ENCODE assay signal across 8 cellular contexts in genomic region chr14:93906341-93907329, GRCh38. TPM values are rescaled to one million over a fixed set of nuclear protein-coding genes. Genes with fewer than 3 reads are reported as not detected.
DNase-seq lines count a peak whose midpoint lies in the region; ATAC-seq, FAIRE-seq and TF ChIP-seq lines count a peak whose summit lies in the region.

No MANE protein-coding gene starts in this region.

- no peak overlapping the region for H2BK5ac ChIP-seq in H1 (ENCODE audit: low read depth, low read length)

- no peaks in the 10 kb centered on the region for H3K79me1 ChIP-seq in H1 (ENCODE audit: low read depth, low read length)

- H3K36me3 Mint-ChIP-seq in activated CD4-positive, alpha-beta T cell treated with anti-CD3 and anti-CD28 coated beads, Interleukin-2, amount 10 ng/mL, durations not matched to agents 7 days and 5 days (ENCODE audit: low read depth) = no peaks in the 10 kb centered on the region

- H3K56ac ChIP-seq in H1 (replicated peaks; ENCODE audit: insufficient read length, low read depth, low read length) = no peak overlapping the region

- no peak for TF ChIP-seq POLR2A in H1 (IDR thresholded peaks at IDR 0.05; ENCODE audit: control extremely low read depth in 1 of 2, low read depth in 2 of 2, low read length in 2 of 2)
- no peak for TF ChIP-seq POLR2A in suprapubic skin (IDR thresholded peaks at IDR 0.05)

- no peaks in the 10 kb centered on the region for H3K9me3 Mint-ChIP-seq in activated CD4-positive, alpha-beta T cell treated with anti-CD3 and anti-CD28 coated beads, Interleukin-2, amount 10 ng/mL, durations not matched to agents 7 days and 5 days

- H3K36me3 ChIP-seq in H1 (ENCODE audit: control insufficient read depth in 2 of 4, insufficient read depth in 4 of 4, low read length in 3 of 4) (no peaks in the 10 kb centered on the region), suprapubic skin (no peaks in the 10 kb centered on the region)

- H3K27ac Mint-ChIP-seq in activated CD4-positive, alpha-beta T cell treated with anti-CD3 and anti-CD28 coated beads, Interleukin-2, amount 10 ng/mL, durations not matched to agents 7 days and 5 days = no peak overlapping the region

- H3K4me1 ChIP-seq in H1 (replicated peaks in 1 of 4; ENCODE audit: control insufficient read depth in 3 of 4, insufficient read depth in 4 of 4, low read length in 3 of 4) (peaks cover 0 to 7% (median 3%) of the 10 kb centered on the region in 4 experiments; a peak in 4 of 7 replicates), suprapubic skin (peaks cover 2% of the 10 kb centered on the region)

- CTCF ChIA-PET in activated CD4-positive, alpha-beta T cell treated with anti-CD3 and anti-CD28 coated beads, Interleukin-2, amount 10 ng/mL, durations not matched to agents 7 days and 5 days (lab: Charles Lee) = interaction anchor here (0.6 to 1.1 kb wide), 2 partner anchors 33 to 1261 kb away, joined by 3 to 4 read pairs; no protein-coding TSS in a partner anchor
- CTCF ChIA-PET in H1 (lab: Charles Lee; ENCODE audit: partially characterized antibody) = interaction anchor here (0.8 to 12.9 kb wide), 28 partner anchors 9 to 262 kb away, joined by 3 to 149 read pairs (median 4); partner anchors contain the start of gene PRIMA1

- no peak overlapping the region; the same call in 1 of the 2 replicates for H2BK20ac ChIP-seq in H1 (ENCODE audit: low read length)

- no peaks in the 10 kb centered on the region for H3K79me2 ChIP-seq in H1 (ENCODE audit: control insufficient read depth in 1 of 2, insufficient read depth in 2 of 2, low read length in 2 of 2)

- no peak overlapping the region for H3K4me2 ChIP-seq in H1 (ENCODE audit: insufficient read depth in 1 of 2, low read depth in 2 of 2, low read length in 2 of 2)

- H4K91ac ChIP-seq in H1 (replicated peaks; ENCODE audit: insufficient read length, low read length) = no peak overlapping the region

- no peak for TF ChIP-seq EP300 in H1 (IDR thresholded peaks at IDR 0.05; ENCODE audit: borderline replicate concordance in 1 of 2, low read depth in 2 of 2, low read length in 2 of 2)
- no peak for TF ChIP-seq EP300 in suprapubic skin (IDR thresholded peaks at IDR 0.05)

- no peak overlapping the region for H3K4me3 Mint-ChIP-seq in activated CD4-positive, alpha-beta T cell treated with anti-CD3 and anti-CD28 coated beads, Interleukin-2, amount 10 ng/mL, durations not matched to agents 7 days and 5 days

- no peak overlapping the region for H3K14ac ChIP-seq in H1 (ENCODE audit: insufficient read length)

- no peak overlapping the region for H4K5ac ChIP-seq in H1 (ENCODE audit: insufficient read length, low read depth, low read length)

- H4K20me1 ChIP-seq in H1 (replicated peaks in 1 of 2; ENCODE audit: control insufficient read depth in 1 of 2, insufficient read depth in 2 of 2, low read length in 2 of 2) = no peaks in the 10 kb centered on the region

- H3K23me2 ChIP-seq in H1 (ENCODE audit: low read depth, low read length) = no peaks in the 10 kb centered on the region; the same call in 1 of the 2 replicates

- no peak overlapping the region for H3K23ac ChIP-seq in H1 (ENCODE audit: insufficient read length)

- no peaks in the 10 kb centered on the region; a peak in 1 of 7 replicates for H3K27me3 ChIP-seq in H1 (replicated peaks in 1 of 4; ENCODE audit: control insufficient read depth in 3 of 4, extremely low read depth in 1 of 4, insufficient read depth in 3 of 4, low read length in 3 of 4)
- H3K27me3 ChIP-seq in suprapubic skin = peaks cover 20% of the 10 kb centered on the region

- H3K4me3 ChIP-seq in H1 (ENCODE audit: extremely low read depth in 1 of 4, insufficient read depth in 2 of 4, low read depth in 3 of 4, low read length in 4 of 4) = no peak overlapping the region
- no peak overlapping the region for H3K4me3 ChIP-seq in suprapubic skin

- ATAC-seq in HG02759 (IDR thresholded peaks at IDR 0.05; ENCODE audit: unreplicated experiment) (peak; percentile 76), HG03442 (IDR thresholded peaks at IDR 0.05; ENCODE audit: unreplicated experiment) (no peak)

- peaks cover 12% of the 10 kb centered on the region for H3K27me3 Mint-ChIP-seq in activated CD4-positive, alpha-beta T cell treated with anti-CD3 and anti-CD28 coated beads, Interleukin-2, amount 10 ng/mL, durations not matched to agents 7 days and 5 days

- no peak overlapping the region for H2BK120ac ChIP-seq in H1 (replicated peaks; ENCODE audit: low read depth, low read length)

- no peak overlapping the region for H3K27ac ChIP-seq in H1 (ENCODE audit: low read depth, low read length)
- H3K27ac ChIP-seq in suprapubic skin = no peak overlapping the region

- no peak overlapping the region; the same call in 1 of the 2 replicates for H2BK12ac ChIP-seq in H1 (ENCODE audit: low read depth, low read length)

- H3K4ac ChIP-seq in H1 (replicated peaks; ENCODE audit: insufficient read length, low read depth, low read length) = no peak overlapping the region

- H3K18ac ChIP-seq in H1 (ENCODE audit: extremely low read depth, low read length) = no peak overlapping the region

- no peak overlapping the region for H3K9ac ChIP-seq in H1 (replicated peaks in 1 of 4; ENCODE audit: extremely low read depth in 1 of 4, low read depth in 3 of 4, low read length in 3 of 4)

- TF ChIP-seq RAD21 in H1 (IDR thresholded peaks at IDR 0.05 in 1 of 2, conservative IDR thresholded peaks at IDR 0.05 in 1 of 2; ENCODE audit: low read depth in 2 of 2, low read length in 2 of 2) = peak; percentile 90

- peaks cover 4% of the 10 kb centered on the region for H3K4me1 Mint-ChIP-seq in activated CD4-positive, alpha-beta T cell treated with anti-CD3 and anti-CD28 coated beads, Interleukin-2, amount 10 ng/mL, durations not matched to agents 7 days and 5 days

- POLR2A ChIA-PET in activated CD4-positive, alpha-beta T cell treated with anti-CD3 and anti-CD28 coated beads, Interleukin-2, amount 10 ng/mL, durations not matched to agents 7 days and 5 days (lab: Charles Lee) = no interaction called here
- POLR2A ChIA-PET in H1 (lab: Charles Lee; ENCODE audit: partially characterized antibody) = no interaction called here

- 64% methylated on average over 14 of the region's 15 CpGs; no CpG with 5 or more reads in 1 of the 2 experiments for WGBS in H1 (ENCODE audit: extremely low coverage in 1 of 2, insufficient coverage in 1 of 2, insufficient read length in 1 of 2, insufficient replicate concordance in 2 of 2, low coverage in 1 of 2, low lambda C conversion rate in 2 of 2, missing lambda C conversion rate in 1 of 2), 2 experiments
- WGBS in suprapubic skin = 54% methylated on average over 15 of the region's 15 CpGs

- peak; percentile 58 for FAIRE-seq in H1 (lab: Jason Lieb, UNC)

- no peak overlapping the region for H2AK5ac ChIP-seq in H1 (ENCODE audit: low read depth, low read length)

- DNase-seq in GDM1 (lab: John Stamatoyannopoulos, UW) (peak; percentile 11), NCI-H345 treated with DMSO at 0.1 percent for 48 hours (lab: John Stamatoyannopoulos, UW; ENCODE audit: unreplicated experiment) (peak; percentile 66), H1 (ENCODE audit: low read depth in 1 of 2, low spot score in 2 of 2) (peak; percentile 47 to 87), mucosa of gallbladder (ENCODE audit: low spot score) (peak; percentile 51), suprapubic skin (ENCODE audit: low spot score in 2 of 2) (no peak)
- peak; percentile 73 for DNase-seq in activated CD4-positive, alpha-beta T cell treated with anti-CD3 and anti-CD28 coated beads, Interleukin-2, amount 10 ng/mL, durations not matched to agents 7 days and 5 days

- no peaks in the 10 kb centered on the region for H3K9me3 ChIP-seq in H1 (ENCODE audit: insufficient read depth in 2 of 2, low read depth in 1 of 2, low read length in 1 of 2)
- no peaks in the 10 kb centered on the region for H3K9me3 ChIP-seq in suprapubic skin

- peak overlapping the region; percentile 89; the same call in 1 of the 2 replicates for H2AFZ ChIP-seq in H1 (ENCODE audit: low read length)

- H2BK15ac ChIP-seq in H1 (ENCODE audit: low read length) = peak overlapping the region; percentile 66; the same call in 1 of the 2 replicates

- 0 out of 2 replicates have a peak overlapping the region, but pooled peaks have one; percentile 36 for H4K8ac ChIP-seq in H1 (ENCODE audit: extremely low read depth, insufficient read depth, low read length)

- TF ChIP-seq CTCF in H1 (IDR thresholded peaks at IDR 0.05; ENCODE audit: control extremely low read depth in 1 of 3, insufficient read depth in 1 of 3, low read depth in 1 of 3, low read length in 3 of 3) (peak; percentile 75 to 93 (median 91)), suprapubic skin (IDR thresholded peaks at IDR 0.05) (peak; percentile 18 to 66)

TF ChIP-seq in H1, 55 proteins besides CTCF, POLR2A, EP300 and RAD21:
- no peak for TF ChIP-seq ASH2L (IDR thresholded peaks at IDR 0.05; ENCODE audit: low read length)
- 0 out of 2 replicates have a peak, but pooled peaks have one; percentile 51 for TF ChIP-seq TEAD4 (IDR thresholded peaks at IDR 0.05; ENCODE audit: low read depth, low read length)
- TF ChIP-seq CEBPB (IDR thresholded peaks at IDR 0.05; ENCODE audit: low read depth, low read length) = no peak
- no peak for TF ChIP-seq CBX8 (IDR thresholded peaks at IDR 0.05; ENCODE audit: borderline replicate concordance, low read depth, low read length)
- TF ChIP-seq CTBP2 (IDR thresholded peaks at IDR 0.05; ENCODE audit: borderline replicate concordance, insufficient read depth, insufficient read length, low read length) = no peak
- TF ChIP-seq BACH1 (IDR thresholded peaks at IDR 0.05; ENCODE audit: low read length) = no peak
- TF ChIP-seq KDM1A (IDR thresholded peaks at IDR 0.05; ENCODE audit: borderline replicate concordance, low read length) = peak; percentile 79; the same call in 1 of the 2 replicates

RNA-seq across cellular contexts. Expression of gene FAM181A, which starts 20.5 kb away (rescaled TPM):
- not detected for total RNA-seq in activated CD4-positive, alpha-beta T cell treated with anti-CD3 and anti-CD28 coated beads, Interleukin-2, amount 10 ng/mL, durations not matched to agents 7 days and 5 days
- not detected in 2 replicates for total RNA-seq in H1 (2021; fragmentation: NEBNext Ultra II Directional; extraction: Animal tissue kit (Norgen Biotek cat#: 25700))
- not detected in 2 replicates for polyA plus RNA-seq in H1 (2011; rRNA removed)
- polyA plus RNA-seq in H1 (2011; cell fraction: cytosol; rRNA removed) = not detected
- not detected for polyA plus RNA-seq in H1 (2011; cell fraction: nucleus; rRNA removed)
- not detected in 4 replicates for polyA plus RNA-seq in H1 (2012, experiment 1 of 2)
- polyA plus RNA-seq in H1 (2012, experiment 2 of 2) = not detected
- polyA plus RNA-seq in H1 (2013, experiment 1 of 2) = not detected
- not detected for polyA plus RNA-seq in H1 (2013, experiment 2 of 2)
- not detected in 2 replicates for polyA minus RNA-seq in H1 (2011; rRNA and poly(A)+ RNA removed)
- polyA minus RNA-seq in H1 (2011; cell fraction: cytosol; rRNA and poly(A)+ RNA removed) = not detected
- not detected for polyA minus RNA-seq in H1 (2011; cell fraction: nucleus; rRNA and poly(A)+ RNA removed)
- total RNA-seq in mucosa of gallbladder = not detected
- not detected for total RNA-seq in suprapubic skin

Comparison
In these comparisons a context has a peak if more than half of its experiments do, and no peak if none do; other contexts are left out.
1. DNase-seq: peak in GDM1 (single experiment), NCI-H345 treated with DMSO at 0.1 percent for 48 hours (single experiment), activated CD4-positive, alpha-beta T cell treated with anti-CD3 and anti-CD28 coated beads, Interleukin-2, amount 10 ng/mL, durations not matched to agents 7 days and 5 days (single experiment), H1 (2 of 2) and mucosa of gallbladder (single experiment); none in suprapubic skin (0 of 2).